Comparison of ENCODE assay signal across 25 cellular contexts in the genomic region with DNA sequence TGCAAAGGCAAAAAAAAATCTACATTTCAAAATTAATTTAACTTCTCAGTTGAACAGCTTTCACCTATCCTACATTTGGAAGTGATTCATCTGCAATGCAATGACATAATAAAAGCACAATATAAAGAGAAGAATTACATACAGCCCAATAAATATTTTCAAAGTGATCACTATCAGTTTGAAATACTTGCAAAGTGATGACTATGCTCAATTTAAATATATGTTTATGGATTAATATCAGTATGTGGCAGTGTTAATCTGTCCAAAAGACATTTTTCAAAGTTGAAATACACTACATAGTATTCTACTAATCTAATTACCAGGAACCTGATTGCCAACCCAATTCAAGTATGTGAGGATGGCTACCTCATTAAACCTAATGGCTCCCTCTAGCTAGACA.
A peak's percentile ranks its signal among the peaks of the same experiment; 100 is the strongest.
DNase-seq lines count a peak whose midpoint lies in the region; ATAC-seq, FAIRE-seq and TF ChIP-seq lines count a peak whose summit lies in the region.
"Had no signal": no experiment of that assay in that cellular context is flagged by ENCODE, and none has a peak within 500 bp of the region (broad histone marks: within the 10 kb centered on the region; RNA-seq: fewer than 3 reads in every experiment).

No MANE protein-coding gene starts in this region.

- POLR2A ChIA-PET in HepG2 (lab: Yijun Ruan, JAX) (no interaction called here), HCT116 (lab: Charles Lee) (no interaction called here), K562 (lab: Yijun Ruan, JAX) (no interaction called here)

- no peaks in the 10 kb centered on the region for H3K9me1 ChIP-seq in K562 (ENCODE audit: control insufficient read depth, insufficient read depth, low read length)

- FAIRE-seq in HepG2 (lab: Jason Lieb, UNC) (no peak), K562 (lab: Jason Lieb, UNC) (no peak), GM12891 (lab: Jason Lieb, UNC) (no peak)
- FAIRE-seq: A204.1, D721Med, G401.6, GM12892, GM18507 had no signal

- H3K27ac ChIP-seq in HepG2 (ENCODE audit: extremely low read length, insufficient read depth, low read length) (no peak overlapping the region), right lobe of liver (no peak overlapping the region), HCT116 (ENCODE audit: low read depth, low read length) (no peak overlapping the region), K562 (ENCODE audit: extremely low read depth, low read depth, low read length) (no peak overlapping the region), gastrocnemius medialis (no peak overlapping the region)
- H3K27ac ChIP-seq: BLaER1 treated with 17β-estradiol and CSF1 and Interleukin-3, amounts not matched to agents 10 nM and 100 nM; C4-2B had no signal

- DNase-seq in HepG2 (ENCODE audit: low spot score) (no peak), right lobe of liver (no peak), HCT116 (ENCODE audit: low read depth, low spot score) (no peak), OCI-M1 (lab: John Stamatoyannopoulos, UW) (peak; percentile 10), K562 (ENCODE audit: extremely low read depth in 1 of 4, low spot score in 3 of 4) (no peak), gastrocnemius medialis (no peak), G401 (ENCODE audit: low spot score) (no peak), GM12891 (ENCODE audit: insufficient read length, low spot score) (no peak)
- DNase-seq: 8988T; AML-193; Caco-2; Calu3; CD4-positive, alpha-beta T cell; CD8-positive, alpha-beta T cell; DMS79; DND-41; EL; GF-D8 had no signal

- TF ChIP-seq RAD21 in HepG2 (CRISPR knock-in tag; IDR thresholded peaks at IDR 0.05) (no peak), HCT116 (IDR thresholded peaks at IDR 0.05; ENCODE audit: low read depth) (peak; percentile 9; the same call in 1 of the 2 replicates), K562 (CRISPR knock-in tag; conservative IDR thresholded peaks at IDR 0.05 in 1 of 2, IDR thresholded peaks at IDR 0.05 in 1 of 2) (no peak)

- RAD21 ChIA-PET in HCT116 (lab: Charles Lee; ENCODE audit: low non-redundant PET in 1 of 2, low total read pairs in 2 of 2, uncharacterized antibody in 2 of 2, unreplicated experiment in 2 of 2), result no interaction called here

- H4K20me1 ChIP-seq in HepG2 (ENCODE audit: insufficient read depth, low read length), result no peaks in the 10 kb centered on the region
- H4K20me1 ChIP-seq in HCT116 (ENCODE audit: insufficient read depth), result no peaks in the 10 kb centered on the region
- no peaks in the 10 kb centered on the region for H4K20me1 ChIP-seq in K562 (replicated peaks; ENCODE audit: control insufficient read depth, insufficient read depth, low read length)
- H4K20me1 ChIP-seq: BLaER1 treated with 17β-estradiol and CSF1 and Interleukin-3, amounts not matched to agents 10 nM and 100 nM had no signal

- TF ChIP-seq CTCF in HepG2 (CRISPR knock-in tag; IDR thresholded peaks at IDR 0.05), result no peak
- no peak for TF ChIP-seq CTCF in right lobe of liver (IDR thresholded peaks at IDR 0.05)
- TF ChIP-seq CTCF in HCT116 (IDR thresholded peaks at IDR 0.05 in 2 of 3, conservative IDR thresholded peaks at IDR 0.05 in 1 of 3; ENCODE audit: borderline replicate concordance in 1 of 3, insufficient read depth in 1 of 3, low read depth in 2 of 3, low read length in 2 of 3), result no peak
- no peak for TF ChIP-seq CTCF in K562 (IDR thresholded peaks at IDR 0.05 in 2 of 3, conservative IDR thresholded peaks at IDR 0.05 in 1 of 3; ENCODE audit: insufficient read depth in 2 of 3, low read depth in 1 of 3, low read length in 3 of 3)
- TF ChIP-seq CTCF in gastrocnemius medialis (IDR thresholded peaks at IDR 0.05 in 4 of 5, conservative IDR thresholded peaks at IDR 0.05 in 1 of 5), result no peak

- ATAC-seq in HepG2, result no peak
- no peak for ATAC-seq in right lobe of liver
- ATAC-seq in HCT116, result no peak
- ATAC-seq in K562, result no peak
- no peak for ATAC-seq in gastrocnemius medialis
- ATAC-seq: CD8-positive, alpha-beta T cell had no signal

- TF ChIP-seq POLR2A in HepG2 (IDR thresholded peaks at IDR 0.05; ENCODE audit: insufficient read depth in 1 of 2, low read depth in 2 of 2, low read length in 2 of 2) (no peak), right lobe of liver (IDR thresholded peaks at IDR 0.05) (no peak), HCT116 (IDR thresholded peaks at IDR 0.05; ENCODE audit: borderline replicate concordance, extremely low read depth, insufficient read depth, insufficient read length) (no peak), K562 (conservative IDR thresholded peaks at IDR 0.05) (no peak), gastrocnemius medialis (IDR thresholded peaks at IDR 0.05) (no peak), GM12891 (IDR thresholded peaks at IDR 0.05; ENCODE audit: low read depth, low read length) (no peak)

- H3K36me3 ChIP-seq in HepG2 (replicated peaks in 1 of 2; ENCODE audit: control insufficient read depth in 1 of 2, insufficient read depth in 2 of 2, low read length in 2 of 2) (no peaks in the 10 kb centered on the region), right lobe of liver (no peaks in the 10 kb centered on the region), HCT116 (ENCODE audit: control insufficient read depth in 1 of 2, insufficient read depth in 2 of 2, low read length in 2 of 2) (no peaks in the 10 kb centered on the region), K562 (ENCODE audit: control insufficient read depth, insufficient read depth, low read length) (no peaks in the 10 kb centered on the region), gastrocnemius medialis (no peaks in the 10 kb centered on the region)
- H3K36me3 ChIP-seq: BLaER1 treated with 17β-estradiol and CSF1 and Interleukin-3, amounts not matched to agents 10 nM and 100 nM had no signal

- H3K27me3 ChIP-seq in HepG2 (ENCODE audit: control insufficient read depth in 1 of 2, insufficient read depth in 2 of 2, low read length in 2 of 2) (no peaks in the 10 kb centered on the region), right lobe of liver (no peaks in the 10 kb centered on the region), HCT116 (ENCODE audit: insufficient read depth, low read length) (no peaks in the 10 kb centered on the region), K562 (ENCODE audit: control insufficient read depth in 2 of 2, insufficient read depth in 2 of 2, low read length in 2 of 2) (no peaks in the 10 kb centered on the region), gastrocnemius medialis (no peaks in the 10 kb centered on the region)
- H3K27me3 ChIP-seq: BLaER1 treated with 17β-estradiol and CSF1 and Interleukin-3, amounts not matched to agents 10 nM and 100 nM had no signal

- H2AFZ ChIP-seq in HepG2 (ENCODE audit: low read length) (no peak overlapping the region), HCT116 (ENCODE audit: low read depth, low read length, poor library complexity, severe bottlenecking) (no peak overlapping the region), K562 (ENCODE audit: low read depth, low read length) (no peak overlapping the region)

- H3K9me3 ChIP-seq in HepG2 (ENCODE audit: low read length) (0 out of 2 replicates have a peak, but pooled peaks cover 3% of the 10 kb centered on the region), right lobe of liver (no peaks in the 10 kb centered on the region), HCT116 (ENCODE audit: control insufficient read depth in 1 of 2, insufficient read depth in 1 of 2, low read depth in 1 of 2, low read length in 2 of 2) (no peaks in the 10 kb centered on the region), K562 (replicated peaks; ENCODE audit: control insufficient read depth, insufficient read depth, low read depth, low read length) (no peaks in the 10 kb centered on the region), gastrocnemius medialis (no peaks in the 10 kb centered on the region)
- H3K9me3 ChIP-seq: BLaER1 treated with 17β-estradiol and CSF1 and Interleukin-3, amounts not matched to agents 10 nM and 100 nM; Caco-2 had no signal

- no peak for TF ChIP-seq EP300 in HepG2 (IDR thresholded peaks at IDR 0.05; ENCODE audit: low read depth in 2 of 2, low read length in 2 of 2)
- no peak for TF ChIP-seq EP300 in HepG2 (CRISPR knock-in tag; IDR thresholded peaks at IDR 0.05; ENCODE audit: borderline replicate concordance)
- TF ChIP-seq EP300 in K562 (IDR thresholded peaks at IDR 0.05; ENCODE audit: low read length), result no peak

- H3K4me3 ChIP-seq in HepG2 (replicated peaks in 1 of 3; ENCODE audit: insufficient read depth in 1 of 3, low read depth in 2 of 3, low read length in 3 of 3) (no peak overlapping the region), right lobe of liver (no peak overlapping the region), HCT116 (replicated peaks in 1 of 2; ENCODE audit: low read depth in 1 of 2, low read length in 2 of 2) (no peak overlapping the region), K562 (no peak overlapping the region), gastrocnemius medialis (no peak overlapping the region)
- H3K4me3 ChIP-seq: BLaER1 treated with 17β-estradiol and CSF1 and Interleukin-3, amounts not matched to agents 10 nM and 100 nM had no signal

- H3K9ac ChIP-seq in HepG2 (ENCODE audit: insufficient read depth, low read depth, low read length) (no peak overlapping the region), HCT116 (ENCODE audit: low read length) (no peak overlapping the region), K562 (ENCODE audit: insufficient read depth in 1 of 2, low read depth in 2 of 2, low read length in 2 of 2) (no peak overlapping the region)
- H3K9ac ChIP-seq: BLaER1 treated with 17β-estradiol and CSF1 and Interleukin-3, amounts not matched to agents 10 nM and 100 nM had no signal

- intact Hi-C loops in HepG2 (cut with micrococcal nuclease; ENCODE audit: unreplicated experiment) (no loop called here), right lobe of liver (cut with DNase I) (no loop called here), HCT116 (cut with micrococcal nuclease) (no loop called here), K562 (cut with micrococcal nuclease) (no loop called here), gastrocnemius medialis (cut with DNase I; ENCODE audit: low total_unique reads) (no loop called here)

- no peak overlapping the region for H3K4me2 ChIP-seq in HepG2 (ENCODE audit: low read depth, low read length)
- no peak overlapping the region for H3K4me2 ChIP-seq in HCT116 (ENCODE audit: low read length)
- H3K4me2 ChIP-seq in K562 (ENCODE audit: insufficient read depth, low read length), result no peak overlapping the region
- H3K4me2 ChIP-seq: BLaER1 treated with 17β-estradiol and CSF1 and Interleukin-3, amounts not matched to agents 10 nM and 100 nM had no signal

- CTCF ChIA-PET in HepG2 (lab: Yijun Ruan, JAX; ENCODE audit: low intra/inter-chr PET ratio, low total read pairs), result no interaction called here
- CTCF ChIA-PET in HCT116 (lab: Charles Lee), result no interaction called here
- CTCF ChIA-PET in K562 (lab: Yijun Ruan, JAX; ENCODE audit: low intra/inter-chr PET ratio), result no interaction called here

- in situ Hi-C loops in HepG2 (cut with HindIII; ENCODE audit: extremely low pct_ligation_motif_present, low pct_unique_long_range_greater_than_20kb), result no loop called here
- in situ Hi-C loops in K562 (cut with MboI), result no loop called here
- in situ Hi-C loops in gastrocnemius medialis (cut with MboI; ENCODE audit: low sequenced_read_pairs in 4 of 4), result no loop called here
- in situ Hi-C loops in G401 (cut with HindIII; ENCODE audit: low sequenced_read_pairs), result no loop called here

- no peaks in the 10 kb centered on the region for H3K4me1 ChIP-seq in HepG2 (ENCODE audit: insufficient read depth, low read length)
- no peaks in the 10 kb centered on the region for H3K4me1 ChIP-seq in right lobe of liver
- H3K4me1 ChIP-seq in HCT116 (ENCODE audit: control insufficient read depth in 1 of 2, insufficient read depth in 2 of 2, low read length in 2 of 2), result no peaks in the 10 kb centered on the region
- H3K4me1 ChIP-seq in K562 (replicated peaks in 1 of 2; ENCODE audit: control insufficient read depth in 2 of 2, insufficient read depth in 2 of 2, low read length in 2 of 2), result no peaks in the 10 kb centered on the region
- no peaks in the 10 kb centered on the region for H3K4me1 ChIP-seq in gastrocnemius medialis
- H3K4me1 ChIP-seq: BLaER1 treated with 17β-estradiol and CSF1 and Interleukin-3, amounts not matched to agents 10 nM and 100 nM; Caco-2 had no signal

- H3K9me2 ChIP-seq in HCT116 (ENCODE audit: insufficient read depth), result no peaks in the 10 kb centered on the region

- H3K79me2 ChIP-seq in HepG2 (ENCODE audit: insufficient read depth, low read length) (no peaks in the 10 kb centered on the region), HCT116 (ENCODE audit: insufficient read depth, low read length) (no peaks in the 10 kb centered on the region), K562 (ENCODE audit: control insufficient read depth, insufficient read depth, low read length) (no peaks in the 10 kb centered on the region)

- no TSS peak for BruUV-seq in HepG2 (replicated peaks; lab: Mats Ljungman, UMichigan)
- no TSS peak for BruUV-seq in HCT116 (replicated peaks; lab: Mats Ljungman, UMichigan)
- BruUV-seq in K562 (replicated peaks; lab: Mats Ljungman, UMichigan), result no TSS peak

Comparison
In these comparisons a context has a peak if more than half of its experiments do, and no peak if none do; other contexts are left out.
1. Of the 241 proteins assayed by ChIP-seq in both HepG2 and K562: peak only in HepG2: MAFF and MAFK; only in K562: none; in both: none; in neither: 239.